In the genomic region with DNA sequence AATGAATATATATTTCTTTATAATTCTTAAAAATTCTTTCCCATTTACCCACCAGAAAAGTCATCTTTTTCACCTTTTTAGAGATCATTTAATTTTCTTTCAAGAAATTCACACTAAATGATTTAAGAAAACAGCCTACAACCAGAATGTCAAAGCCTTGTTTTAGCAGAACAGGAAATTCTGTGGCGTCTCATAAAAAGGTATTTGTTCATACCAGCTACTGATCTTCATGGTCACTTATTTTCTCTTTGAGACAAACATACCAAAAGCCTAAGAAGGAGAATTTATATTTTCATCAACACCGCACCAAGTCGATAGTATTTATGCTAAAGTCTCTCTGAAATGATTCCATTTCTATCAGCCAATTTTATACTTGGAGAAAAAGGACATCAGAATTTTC, we compare ENCODE assay signal across 10 cellular contexts.
DNase-seq lines count a peak whose midpoint lies in the region; ATAC-seq, FAIRE-seq and TF ChIP-seq lines count a peak whose summit lies in the region.
"Had no signal": no experiment of that assay in that cellular context is flagged by ENCODE, and none has a peak within 500 bp of the region (broad histone marks: within the 10 kb centered on the region; RNA-seq: fewer than 3 reads in every experiment).

No MANE protein-coding gene starts in this region.

- no peak overlapping the region for H3K9ac ChIP-seq in HepG2 (ENCODE audit: insufficient read depth, low read depth, low read length)

- no peak for FAIRE-seq in HepG2 (lab: Jason Lieb, UNC)

- no peaks in the 10 kb centered on the region for H3K27me3 ChIP-seq in right lobe of liver
- H3K27me3 ChIP-seq in HepG2 (ENCODE audit: control insufficient read depth in 1 of 2, insufficient read depth in 2 of 2, low read length in 2 of 2), result no peaks in the 10 kb centered on the region; a peak in 1 of 5 replicates
- no peaks in the 10 kb centered on the region for H3K27me3 ChIP-seq in naive thymus-derived CD4-positive, alpha-beta T cell (ENCODE audit: control insufficient read depth in 2 of 2, insufficient read depth in 2 of 2, low read length in 2 of 2)

- peak overlapping the region; percentile 18 to 47 (median 41) for H3K27ac ChIP-seq in right lobe of liver
- H3K27ac ChIP-seq in HepG2 (ENCODE audit: extremely low read length, insufficient read depth, low read length), result no peak overlapping the region
- peak overlapping the region; percentile 97 for H3K27ac ChIP-seq in naive thymus-derived CD4-positive, alpha-beta T cell (ENCODE audit: low read depth, low read length)
- H3K27ac ChIP-seq: C4-2B had no signal

- no peaks in the 10 kb centered on the region for H3K79me2 ChIP-seq in HepG2 (ENCODE audit: insufficient read depth, low read length)

- intact Hi-C loops in right lobe of liver (cut with DNase I) (loop anchor here in 1 of 2 donors (10.0 kb wide), 1 partner anchor 153 kb away; no protein-coding TSS in a partner anchor), HepG2 (cut with micrococcal nuclease; ENCODE audit: unreplicated experiment) (no loop called here)
- intact Hi-C loops in naive thymus-derived CD4-positive, alpha-beta T cell (cut with micrococcal nuclease), result loop anchor here (2.0 kb wide), 3 partner anchors 13 to 33 kb away; no protein-coding TSS in a partner anchor

- TF ChIP-seq CTCF in right lobe of liver (IDR thresholded peaks at IDR 0.05) (no peak), HepG2 (CRISPR knock-in tag; IDR thresholded peaks at IDR 0.05) (no peak)

- no peaks in the 10 kb centered on the region for H4K20me1 ChIP-seq in HepG2 (ENCODE audit: insufficient read depth, low read length)

- POLR2A ChIA-PET in HepG2 (lab: Yijun Ruan, JAX), result no interaction called here
- POLR2A ChIA-PET in naive thymus-derived CD4-positive, alpha-beta T cell (lab: Charles Lee), result interaction anchor here (0.5 to 16.8 kb wide), 21 partner anchors 9 to 431 kb away, joined by 3 to 545 read pairs (median 7); no protein-coding TSS in a partner anchor

- DNase-seq in right lobe of liver (no peak), HepG2 (ENCODE audit: low spot score) (no peak), NCI-H187 treated with DMSO at 0.1 percent for 48 hours (lab: John Stamatoyannopoulos, UW) (no peak), NCI-H1417 treated with DMSO at 0.1 percent for 48 hours (lab: John Stamatoyannopoulos, UW) (no peak)
- no peak for DNase-seq in activated naive CD8-positive, alpha-beta T cell treated with anti-CD3 and anti-CD28 coated beads, Interleukin-2, amount 50 U/mL, for 24 hours
- no peak for DNase-seq in naive thymus-derived CD4-positive, alpha-beta T cell
- DNase-seq: NCI-H526 had no signal

- peak overlapping the region; percentile 93 for H3K27ac Mint-ChIP-seq in activated naive CD8-positive, alpha-beta T cell treated with anti-CD3 and anti-CD28 coated beads, Interleukin-2, amount 50 U/mL, for 24 hours
- peak overlapping the region; percentile 92 to 99 (median 98) for H3K27ac Mint-ChIP-seq in naive thymus-derived CD4-positive, alpha-beta T cell

- no TSS peak for BruUV-seq in HepG2 (replicated peaks; lab: Mats Ljungman, UMichigan)

- no peaks in the 10 kb centered on the region for H3K27me3 Mint-ChIP-seq in activated naive CD8-positive, alpha-beta T cell treated with anti-CD3 and anti-CD28 coated beads, Interleukin-2, amount 50 U/mL, for 24 hours
- H3K27me3 Mint-ChIP-seq in naive thymus-derived CD4-positive, alpha-beta T cell, result no peaks in the 10 kb centered on the region

- TF ChIP-seq RAD21 in HepG2 (CRISPR knock-in tag; IDR thresholded peaks at IDR 0.05), result no peak

- 59% methylated on average over 3 of the region's 3 CpGs for WGBS in right lobe of liver (ENCODE audit: insufficient coverage, low coverage, low lambda C conversion rate, missing lambda C conversion rate)
- WGBS in HepG2 (ENCODE audit: low lambda C conversion rate), result 83% methylated on average over 3 of the region's 3 CpGs

- peaks cover 0 to 20% (median 0%) of the 10 kb centered on the region in 4 donors for H3K4me1 ChIP-seq in right lobe of liver
- H3K4me1 ChIP-seq in HepG2 (ENCODE audit: insufficient read depth, low read length), result no peaks in the 10 kb centered on the region
- H3K4me1 ChIP-seq in naive thymus-derived CD4-positive, alpha-beta T cell (ENCODE audit: control insufficient read depth in 2 of 2, insufficient read depth in 2 of 2, low read length in 2 of 2), result peaks cover 93 to 98% of the 10 kb centered on the region in 2 donors

- H3K4me1 Mint-ChIP-seq in activated naive CD8-positive, alpha-beta T cell treated with anti-CD3 and anti-CD28 coated beads, Interleukin-2, amount 50 U/mL, for 24 hours, result peaks cover 98% of the 10 kb centered on the region
- peaks cover 86 to 100% (median 99%) of the 10 kb centered on the region in 7 donors for H3K4me1 Mint-ChIP-seq in naive thymus-derived CD4-positive, alpha-beta T cell

- CTCF ChIA-PET in HepG2 (lab: Yijun Ruan, JAX; ENCODE audit: low intra/inter-chr PET ratio, low total read pairs), result no interaction called here
- CTCF ChIA-PET in naive thymus-derived CD4-positive, alpha-beta T cell (lab: Charles Lee), result interaction anchor here (0.9 to 3.7 kb wide), 9 partner anchors 11 to 192 kb away, joined by 3 to 15 read pairs (median 4); no protein-coding TSS in a partner anchor

- TF ChIP-seq POLR2A in right lobe of liver (IDR thresholded peaks at IDR 0.05), result no peak
- TF ChIP-seq POLR2A in HepG2 (IDR thresholded peaks at IDR 0.05; ENCODE audit: insufficient read depth in 1 of 2, low read depth in 2 of 2, low read length in 2 of 2), result no peak

- ATAC-seq in right lobe of liver (no peak), HepG2 (no peak), GM21526 (IDR thresholded peaks at IDR 0.05; ENCODE audit: low FRiP score, unreplicated experiment) (no peak), GM21786 (IDR thresholded peaks at IDR 0.05; ENCODE audit: unreplicated experiment) (no peak)
- ATAC-seq in activated naive CD8-positive, alpha-beta T cell treated with anti-CD3 and anti-CD28 coated beads, Interleukin-2, amount 50 U/mL, for 24 hours, result no peak
- ATAC-seq in naive thymus-derived CD4-positive, alpha-beta T cell, result peak; percentile 3

- H3K9me3 Mint-ChIP-seq in activated naive CD8-positive, alpha-beta T cell treated with anti-CD3 and anti-CD28 coated beads, Interleukin-2, amount 50 U/mL, for 24 hours, result no peaks in the 10 kb centered on the region
- H3K9me3 Mint-ChIP-seq in naive thymus-derived CD4-positive, alpha-beta T cell, result peaks cover 0 to 3% (median 0%) of the 10 kb centered on the region in 11 donors

- H3K4me2 ChIP-seq in HepG2 (ENCODE audit: low read depth, low read length), result no peak overlapping the region

- H3K36me3 ChIP-seq in right lobe of liver (peaks cover 2 to 12% (median 4%) of the 10 kb centered on the region in 4 donors), HepG2 (replicated peaks in 1 of 2; ENCODE audit: control insufficient read depth in 1 of 2, insufficient read depth in 2 of 2, low read length in 2 of 2) (no peaks in the 10 kb centered on the region)
- H3K36me3 ChIP-seq in naive thymus-derived CD4-positive, alpha-beta T cell (ENCODE audit: control insufficient read depth in 2 of 3, insufficient read depth in 3 of 3, low read length in 3 of 3), result peaks cover 50 to 85% (median 71%) of the 10 kb centered on the region in 3 experiments

- TF ChIP-seq EP300 in HepG2 (IDR thresholded peaks at IDR 0.05; ENCODE audit: low read depth in 2 of 2, low read length in 2 of 2), result no peak
- TF ChIP-seq EP300 in HepG2 (CRISPR knock-in tag; IDR thresholded peaks at IDR 0.05; ENCODE audit: borderline replicate concordance), result no peak

- H3K36me3 Mint-ChIP-seq in activated naive CD8-positive, alpha-beta T cell treated with anti-CD3 and anti-CD28 coated beads, Interleukin-2, amount 50 U/mL, for 24 hours (ENCODE audit: low read depth), result peaks cover 97% of the 10 kb centered on the region
- H3K36me3 Mint-ChIP-seq in naive thymus-derived CD4-positive, alpha-beta T cell, result peaks cover 52 to 97% (median 92%) of the 10 kb centered on the region in 5 donors

- in situ Hi-C loops in HepG2 (cut with HindIII; ENCODE audit: extremely low pct_ligation_motif_present, low pct_unique_long_range_greater_than_20kb), result no loop called here

- peak overlapping the region; percentile 79 for H3K4me3 Mint-ChIP-seq in activated naive CD8-positive, alpha-beta T cell treated with anti-CD3 and anti-CD28 coated beads, Interleukin-2, amount 50 U/mL, for 24 hours
- H3K4me3 Mint-ChIP-seq in naive thymus-derived CD4-positive, alpha-beta T cell, result peak overlapping the region; percentile 73 to 99 (median 82)

- no peaks in the 10 kb centered on the region for H3K9me3 ChIP-seq in right lobe of liver
- H3K9me3 ChIP-seq in HepG2 (ENCODE audit: low read length), result no peaks in the 10 kb centered on the region
- no peaks in the 10 kb centered on the region for H3K9me3 ChIP-seq in naive thymus-derived CD4-positive, alpha-beta T cell (ENCODE audit: control insufficient read depth in 2 of 3, low read length in 3 of 3)

- H2AFZ ChIP-seq in HepG2 (ENCODE audit: low read length), result no peak overlapping the region

- H3K4me3 ChIP-seq in right lobe of liver (no peak overlapping the region), HepG2 (replicated peaks in 1 of 3; ENCODE audit: insufficient read depth in 1 of 3, low read depth in 2 of 3, low read length in 3 of 3) (no peak overlapping the region)
- H3K4me3 ChIP-seq in naive thymus-derived CD4-positive, alpha-beta T cell (ENCODE audit: low read length), result peak overlapping the region; percentile 47

TF ChIP-seq in HepG2, 621 proteins besides CTCF, POLR2A, EP300 and RAD21:
- TF ChIP-seq FOXK1 (CRISPR knock-in tag; IDR thresholded peaks at IDR 0.05; ENCODE audit: borderline replicate concordance, low read depth) (no peak), ZNF674 (CRISPR knock-in tag; IDR thresholded peaks at IDR 0.05; ENCODE audit: low read depth) (no peak), WIZ (CRISPR knock-in tag; IDR thresholded peaks at IDR 0.05) (no peak), RBFOX2 (IDR thresholded peaks at IDR 0.05; ENCODE audit: low read depth, low read length) (no peak), ZNF180 (CRISPR knock-in tag; IDR thresholded peaks at IDR 0.05; ENCODE audit: borderline replicate concordance, low read depth) (no peak), NCOR1 (IDR thresholded peaks at IDR 0.05; ENCODE audit: borderline replicate concordance, low read length) (no peak)
